20 cellular contexts compared by ENCODE assay signal in genomic region chr11:130776044-130776390, GRCh38.
"Had no signal": no experiment of that assay in that cellular context is flagged by ENCODE, and none has a peak within 500 bp of the region (broad histone marks: within the 10 kb centered on the region; RNA-seq: fewer than 3 reads in every experiment).

No MANE protein-coding gene starts in this region.

- H3K27me3 Mint-ChIP-seq: brain had no signal

- H3K4me1 Mint-ChIP-seq: activated CD4-positive, alpha-beta memory T cell treated with anti-CD3 and anti-CD28 coated beads, Interleukin-2, amount 10 ng/mL, durations not matched to agents 7 days and 5 days; activated CD4-positive, alpha-beta T cell treated with anti-CD3 and anti-CD28 coated beads for 36 hours had no signal

- H3K27ac Mint-ChIP-seq: activated CD4-positive, alpha-beta memory T cell treated with anti-CD3 and anti-CD28 coated beads, Interleukin-2, amount 10 ng/mL, durations not matched to agents 7 days and 5 days; activated CD4-positive, alpha-beta T cell treated with anti-CD3 and anti-CD28 coated beads for 36 hours; activated naive CD8-positive, alpha-beta T cell treated with anti-CD3 and anti-CD28 coated beads, Interleukin-2, amount 10 ng/mL, durations not matched to agents 7 days and 5 days; brain had no signal

- H3K36me3 Mint-ChIP-seq: activated naive CD8-positive, alpha-beta T cell treated with anti-CD3 and anti-CD28 coated beads, Interleukin-2, amount 10 ng/mL, durations not matched to agents 7 days and 5 days; brain had no signal

- H3K9me3 ChIP-seq: MG63 had no signal

- H3K27ac ChIP-seq: SK-N-MC, WERI-Rb-1 had no signal

- H3K9me3 Mint-ChIP-seq: activated CD4-positive, alpha-beta memory T cell treated with anti-CD3 and anti-CD28 coated beads, Interleukin-2, amount 10 ng/mL, durations not matched to agents 7 days and 5 days; activated naive CD8-positive, alpha-beta T cell treated with anti-CD3 and anti-CD28 coated beads, Interleukin-2, amount 10 ng/mL, durations not matched to agents 7 days and 5 days had no signal

- ATAC-seq: activated CD4-positive, alpha-beta T cell treated with anti-CD3 and anti-CD28 coated beads for 36 hours had no signal

- H3K27me3 ChIP-seq: MG63 had no signal

- DNase-seq: activated CD4-positive, alpha-beta memory T cell treated with anti-CD3 and anti-CD28 coated beads, Interleukin-2, amount 10 ng/mL, durations not matched to agents 7 days and 5 days; activated CD4-positive, alpha-beta T cell treated with anti-CD3 and anti-CD28 coated beads for 36 hours; activated CD4-positive, alpha-beta T cell treated with anti-CD3 and anti-CD28 coated beads, Interleukin-2, amount 50 U/mL, for 1 hour; activated naive CD4-positive, alpha-beta T cell treated with anti-CD3 and anti-CD28 coated beads, Interleukin-2, amount 50 U/mL, for 16 hours; activated naive CD8-positive, alpha-beta T cell treated with anti-CD3 and anti-CD28 coated beads, Interleukin-2, amount 10 ng/mL, durations not matched to agents 7 days and 5 days; activated T-cell treated with anti-CD3 and anti-CD28 coated beads for 4 hours; aorta; KG1; NCI-H1105; NCI-H1436; NCI-H1694 treated with DMSO at 0.1 percent for 48 hours; NCI-H2029 treated with DMSO at 0.1 percent for 48 hours; NCI-H510A treated with DMSO at 0.1 percent for 48 hours; NCI-H69; SIG-M5; T-helper 1 cell; WERI-Rb-1 had no signal

- H3K4me3 ChIP-seq: MG63, SK-N-MC had no signal

- H3K4me3 Mint-ChIP-seq: activated CD4-positive, alpha-beta memory T cell treated with anti-CD3 and anti-CD28 coated beads, Interleukin-2, amount 10 ng/mL, durations not matched to agents 7 days and 5 days; activated CD4-positive, alpha-beta T cell treated with anti-CD3 and anti-CD28 coated beads for 36 hours; activated naive CD8-positive, alpha-beta T cell treated with anti-CD3 and anti-CD28 coated beads, Interleukin-2, amount 10 ng/mL, durations not matched to agents 7 days and 5 days; brain had no signal

- H3K36me3 ChIP-seq: MG63, WERI-Rb-1 had no signal
